Comparison of ENCODE assay signal across 12 cellular contexts in genomic region chr11:45383229-45383628, GRCh38.
A peak's percentile ranks its signal among the peaks of the same experiment; 100 is the strongest.
DNase-seq lines count a peak whose midpoint lies in the region; ATAC-seq and TF ChIP-seq lines count a peak whose summit lies in the region.
"Had no signal": no experiment of that assay in that cellular context is flagged by ENCODE, and none has a peak within 500 bp of the region (broad histone marks: within the 10 kb centered on the region; RNA-seq: fewer than 3 reads in every experiment).

No MANE protein-coding gene starts in this region.

- H3K4me2 ChIP-seq in GM23248 (ENCODE audit: unreplicated experiment), result no peak overlapping the region

- CTCF ChIA-PET in RWPE1 (lab: Yijun Ruan, JAX), result interaction anchor here (0.6 kb wide), 2 partner anchors 230 to 388 kb away, joined by 5 read pairs; no protein-coding TSS in a partner anchor

- no peaks in the 10 kb centered on the region for H4K20me1 ChIP-seq in GM23248 (ENCODE audit: insufficient read depth)

- intact Hi-C loops in psoas muscle (cut with DNase I), result no loop called here

- no peak overlapping the region for H3K27ac Mint-ChIP-seq in stimulated activated effector memory CD8-positive, alpha-beta T cell treated with anti-CD3 and anti-CD28 coated beads, Interleukin-12 subunit alpha, Interleukin-12 subunit beta, amount 100 ng/mL, for 72 hours
- H3K27ac Mint-ChIP-seq: activated T-cell treated with anti-CD3 and anti-CD28 coated beads, Interleukin-2, amount 50 U/mL, for 24 hours had no signal

- H3F3A ChIP-seq in GM23248 (ENCODE audit: insufficient read depth), result no peaks in the 10 kb centered on the region

- in situ Hi-C loops in GM23248 (cut with MboI), result no loop called here

- DNase-seq in AG08396 (ENCODE audit: low spot score) (peak; percentile 19), GM23248 (peak; percentile 36), OCI-M1 (lab: John Stamatoyannopoulos, UW) (peak; percentile 53), fibroblast of pulmonary artery (ENCODE audit: low read depth) (peak; percentile 29), kidney tubule cell (ENCODE audit: low spot score) (no peak), psoas muscle (no peak), RWPE1 (ENCODE audit: low spot score) (no peak)
- DNase-seq in stimulated activated effector memory CD8-positive, alpha-beta T cell treated with anti-CD3 and anti-CD28 coated beads, Interleukin-12 subunit alpha, Interleukin-12 subunit beta, amount 100 ng/mL, for 72 hours (ENCODE audit: low spot score in 2 of 2), result no peak
- DNase-seq: activated T-cell treated with anti-CD3 and anti-CD28 coated beads, Interleukin-2, amount 50 U/mL, for 24 hours; gastrocnemius medialis; NCI-H510A treated with DMSO at 0.1 percent for 48 hours had no signal

- no peak overlapping the region for H3K9ac ChIP-seq in GM23248
- H3K9ac ChIP-seq: parathyroid adenoma had no signal

- ATAC-seq in psoas muscle, result no peak
- ATAC-seq in stimulated activated effector memory CD8-positive, alpha-beta T cell treated with anti-CD3 and anti-CD28 coated beads, Interleukin-12 subunit alpha, Interleukin-12 subunit beta, amount 100 ng/mL, for 72 hours, result no peak
- ATAC-seq: gastrocnemius medialis had no signal

- H3K9me3 ChIP-seq in GM23248 (ENCODE audit: low read depth) (no peaks in the 10 kb centered on the region), psoas muscle (no peaks in the 10 kb centered on the region)
- H3K9me3 ChIP-seq: gastrocnemius medialis had no signal

- no peaks in the 10 kb centered on the region for H3K9me2 ChIP-seq in GM23248 (ENCODE audit: insufficient read depth)

- H3K9me3 Mint-ChIP-seq in stimulated activated effector memory CD8-positive, alpha-beta T cell treated with anti-CD3 and anti-CD28 coated beads, Interleukin-12 subunit alpha, Interleukin-12 subunit beta, amount 100 ng/mL, for 72 hours, result no peaks in the 10 kb centered on the region
- H3K9me3 Mint-ChIP-seq: activated T-cell treated with anti-CD3 and anti-CD28 coated beads, Interleukin-2, amount 50 U/mL, for 24 hours had no signal

- no peaks in the 10 kb centered on the region for H3K36me3 ChIP-seq in GM23248 (ENCODE audit: low read depth)
- H3K36me3 ChIP-seq in psoas muscle (ENCODE audit: insufficient read depth in 1 of 2, low read depth in 1 of 2), result no peaks in the 10 kb centered on the region
- H3K36me3 ChIP-seq: gastrocnemius medialis had no signal

- H2AFZ ChIP-seq in GM23248, result no peak overlapping the region
- H2AFZ ChIP-seq: parathyroid adenoma had no signal

- no peaks in the 10 kb centered on the region for H3K79me2 ChIP-seq in GM23248 (ENCODE audit: insufficient read depth)
- H3K79me2 ChIP-seq: parathyroid adenoma had no signal

- H3K36me3 Mint-ChIP-seq in stimulated activated effector memory CD8-positive, alpha-beta T cell treated with anti-CD3 and anti-CD28 coated beads, Interleukin-12 subunit alpha, Interleukin-12 subunit beta, amount 100 ng/mL, for 72 hours, result no peaks in the 10 kb centered on the region

- H3K4me3 ChIP-seq in GM23248 (no peak overlapping the region), fibroblast of pulmonary artery (replicated peaks; ENCODE audit: low read depth, low read length) (no peak overlapping the region), psoas muscle (no peak overlapping the region)
- H3K4me3 ChIP-seq: gastrocnemius medialis had no signal

- H3K4me1 Mint-ChIP-seq in stimulated activated effector memory CD8-positive, alpha-beta T cell treated with anti-CD3 and anti-CD28 coated beads, Interleukin-12 subunit alpha, Interleukin-12 subunit beta, amount 100 ng/mL, for 72 hours, result peaks cover 7% of the 10 kb centered on the region

- 15 to 26% methylated on average over 6 of the region's 6 CpGs for WGBS in GM23248 (ENCODE audit: low coverage in 1 of 2, low lambda C conversion rate in 2 of 2, missing lambda C conversion rate in 2 of 2), 2 experiments
- 47 to 58% (median 49%) methylated on average over 6 of the region's 6 CpGs for WGBS in psoas muscle, 3 donors

- POLR2A ChIA-PET in RWPE1 (lab: Yijun Ruan, JAX; ENCODE audit: low non-redundant PET), result no interaction called here

- H3K27ac ChIP-seq in GM23248 (no peak overlapping the region), psoas muscle (no peak overlapping the region), RWPE1 (no peak overlapping the region)
- H3K27ac ChIP-seq: gastrocnemius medialis, parathyroid adenoma had no signal

- H3K4me1 ChIP-seq in GM23248 (ENCODE audit: insufficient read depth), result no peaks in the 10 kb centered on the region; the same call in 1 of the 2 replicates
- no peaks in the 10 kb centered on the region for H3K4me1 ChIP-seq in psoas muscle
- H3K4me1 ChIP-seq: gastrocnemius medialis, parathyroid adenoma had no signal

- H3K4me3 Mint-ChIP-seq in stimulated activated effector memory CD8-positive, alpha-beta T cell treated with anti-CD3 and anti-CD28 coated beads, Interleukin-12 subunit alpha, Interleukin-12 subunit beta, amount 100 ng/mL, for 72 hours, result no peak overlapping the region
- H3K4me3 Mint-ChIP-seq: activated T-cell treated with anti-CD3 and anti-CD28 coated beads, Interleukin-2, amount 50 U/mL, for 24 hours had no signal

- TF ChIP-seq CTCF in fibroblast of pulmonary artery (IDR thresholded peaks at IDR 0.05; ENCODE audit: low read length, missing control alignments) (no peak), psoas muscle (IDR thresholded peaks at IDR 0.05) (no peak), RWPE1 (conservative IDR thresholded peaks at IDR 0.05; ENCODE audit: low read depth) (no peak)

- H3K27me3 ChIP-seq in GM23248 (replicated peaks; ENCODE audit: insufficient read depth), result peaks cover 26% of the 10 kb centered on the region
- peaks cover 0 to 39% (median 7%) of the 10 kb centered on the region in 3 donors for H3K27me3 ChIP-seq in psoas muscle (ENCODE audit: insufficient read depth in 3 of 3, low read length in 2 of 3)

Comparison
In these comparisons a context has a peak if more than half of its experiments do, and no peak if none do; other contexts are left out.
1. DNase-seq: peak in AG08396 (single experiment), GM23248 (single experiment), OCI-M1 (single experiment) and fibroblast of pulmonary artery (single experiment); none in kidney tubule cell (single experiment), psoas muscle (0 of 2), stimulated activated effector memory CD8-positive, alpha-beta T cell treated with anti-CD3 and anti-CD28 coated beads, Interleukin-12 subunit alpha, Interleukin-12 subunit beta, amount 100 ng/mL, for 72 hours (0 of 2) and RWPE1 (single experiment).